In the genomic region with DNA sequence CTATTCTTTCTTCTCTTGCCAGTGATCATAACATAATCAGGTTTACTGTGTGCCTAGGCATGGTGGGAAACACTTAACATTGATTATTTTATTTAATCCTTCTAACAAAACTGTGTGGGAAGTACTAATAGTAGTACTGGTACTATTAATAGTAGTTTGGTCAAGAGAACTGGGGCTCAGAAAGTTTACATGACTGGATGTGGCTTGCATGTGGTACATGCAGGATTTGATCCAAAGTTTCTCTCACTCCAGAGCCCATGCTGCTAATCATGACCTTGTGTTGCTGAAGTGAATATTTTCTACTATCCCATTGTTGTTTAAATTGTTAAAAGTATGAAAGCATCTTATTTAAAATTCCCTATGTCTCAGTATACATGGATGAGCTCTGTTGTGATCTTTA, we compare ENCODE assay signal across 2 cellular contexts.
TF ChIP-seq lines count a peak whose summit lies in the region.

No MANE protein-coding gene starts in this region.

TF ChIP-seq in IMR-90, 13 proteins besides CTCF, POLR2A, EP300 and RAD21:
- TF ChIP-seq MXI1 (IDR thresholded peaks at IDR 0.05; ENCODE audit: borderline replicate concordance, low read depth, low read length) (no peak), SMC3 (IDR thresholded peaks at IDR 0.05; ENCODE audit: low read depth, low read length) (no peak), MAFK (IDR thresholded peaks at IDR 0.05; ENCODE audit: low read depth, low read length) (no peak), BHLHE40 (IDR thresholded peaks at IDR 0.05; ENCODE audit: low read depth, low read length) (no peak), FOS (IDR thresholded peaks at IDR 0.05; ENCODE audit: low read depth, low read length) (no peak), NFE2L2 (IDR thresholded peaks at IDR 0.05; ENCODE audit: low read depth, low read length) (no peak), MAZ (IDR thresholded peaks at IDR 0.05; ENCODE audit: borderline replicate concordance, low read depth, low read length) (no peak), CEBPB (IDR thresholded peaks at IDR 0.05; ENCODE audit: low read depth, low read length) (no peak), RCOR1 (IDR thresholded peaks at IDR 0.05; ENCODE audit: insufficient replicate concordance, low read length) (no peak), CHD1 (IDR thresholded peaks at IDR 0.05; ENCODE audit: low read depth, low read length) (no peak), RFX5 (IDR thresholded peaks at IDR 0.05; ENCODE audit: low read depth, low read length) (no peak)
- TF ChIP-seq, protein P1, sequence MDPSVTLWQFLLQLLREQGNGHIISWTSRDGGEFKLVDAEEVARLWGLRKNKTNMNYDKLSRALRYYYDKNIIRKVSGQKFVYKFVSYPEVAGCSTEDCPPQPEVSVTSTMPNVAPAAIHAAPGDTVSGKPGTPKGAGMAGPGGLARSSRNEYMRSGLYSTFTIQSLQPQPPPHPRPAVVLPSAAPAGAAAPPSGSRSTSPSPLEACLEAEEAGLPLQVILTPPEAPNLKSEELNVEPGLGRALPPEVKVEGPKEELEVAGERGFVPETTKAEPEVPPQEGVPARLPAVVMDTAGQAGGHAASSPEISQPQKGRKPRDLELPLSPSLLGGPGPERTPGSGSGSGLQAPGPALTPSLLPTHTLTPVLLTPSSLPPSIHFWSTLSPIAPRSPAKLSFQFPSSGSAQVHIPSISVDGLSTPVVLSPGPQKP (IDR thresholded peaks at IDR 0.05; ENCODE audit: borderline replicate concordance, low read depth, low read length), result no peak
- TF ChIP-seq, protein P2, sequence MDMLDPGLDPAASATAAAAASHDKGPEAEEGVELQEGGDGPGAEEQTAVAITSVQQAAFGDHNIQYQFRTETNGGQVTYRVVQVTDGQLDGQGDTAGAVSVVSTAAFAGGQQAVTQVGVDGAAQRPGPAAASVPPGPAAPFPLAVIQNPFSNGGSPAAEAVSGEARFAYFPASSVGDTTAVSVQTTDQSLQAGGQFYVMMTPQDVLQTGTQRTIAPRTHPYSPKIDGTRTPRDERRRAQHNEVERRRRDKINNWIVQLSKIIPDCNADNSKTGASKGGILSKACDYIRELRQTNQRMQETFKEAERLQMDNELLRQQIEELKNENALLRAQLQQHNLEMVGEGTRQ (IDR thresholded peaks at IDR 0.05; ENCODE audit: low read depth, low read length), result no peak

TF ChIP-seq in endothelial cell of umbilical vein, 7 proteins besides CTCF, POLR2A, EP300 and RAD21:
- TF ChIP-seq MYC (IDR thresholded peaks at IDR 0.05; ENCODE audit: low read depth, low read length) (no peak), JUN (IDR thresholded peaks at IDR 0.05; ENCODE audit: borderline replicate concordance, insufficient read depth, insufficient read length, low read depth) (no peak), FOS (IDR thresholded peaks at IDR 0.05; ENCODE audit: borderline replicate concordance, insufficient read depth, low read length) (no peak)
- TF ChIP-seq, protein P3, sequence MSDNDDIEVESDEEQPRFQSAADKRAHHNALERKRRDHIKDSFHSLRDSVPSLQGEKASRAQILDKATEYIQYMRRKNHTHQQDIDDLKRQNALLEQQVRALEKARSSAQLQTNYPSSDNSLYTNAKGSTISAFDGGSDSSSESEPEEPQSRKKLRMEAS (IDR thresholded peaks at IDR 0.05; ENCODE audit: insufficient read depth, insufficient read length), result no peak
